Comparison of ENCODE assay signal across 10 cellular contexts in genomic region chr20:21520702-21521595, GRCh38. TPM values are rescaled to one million over a fixed set of nuclear protein-coding genes. Genes with fewer than 3 reads are reported as not detected.
DNase-seq lines count a peak whose midpoint lies in the region; ATAC-seq, FAIRE-seq and TF ChIP-seq lines count a peak whose summit lies in the region.
"Had no signal": no experiment of that assay in that cellular context is flagged by ENCODE, and none has a peak within 500 bp of the region (broad histone marks: within the 10 kb centered on the region; RNA-seq: fewer than 3 reads in every experiment).

No MANE protein-coding gene starts in this region.

- CTCF ChIA-PET in A549 (lab: Yijun Ruan, JAX) (interaction anchor here (0.7 to 8.2 kb wide), 7 partner anchors 14 to 661 kb away, joined by 3 to 86 read pairs (median 4); no protein-coding TSS in a partner anchor), WTC11 (lab: Charles Lee) (interaction anchor here (0.7 to 6.2 kb wide), 23 partner anchors 7 to 700 kb away, joined by 3 to 88 read pairs (median 5); partner anchors contain the start of genes NKX2-2 and PAX1)

- POLR2A ChIA-PET in A549 (lab: Yijun Ruan, JAX), result no interaction called here
- POLR2A ChIA-PET in WTC11 (lab: Charles Lee), result no interaction called here

- H3K4me3 Mint-ChIP-seq in WTC11, result peak overlapping the region; percentile 69

- no peaks in the 10 kb centered on the region for H3K36me3 Mint-ChIP-seq in WTC11

- H3K4me3 ChIP-seq in A549 (no peak overlapping the region), iPS-18a (ENCODE audit: low read length) (peak overlapping the region; percentile 39)

- no peak for TF ChIP-seq POLR2A in A549 (IDR thresholded peaks at IDR 0.05; ENCODE audit: low read length)

- no peak overlapping the region for H3K27ac Mint-ChIP-seq in WTC11

- peak in 1 of 2 experiments; percentile 24; a peak in 2 of 6 replicates for ATAC-seq in A549
- ATAC-seq in WTC11, result peak; percentile 43
- ATAC-seq in GM21717 (IDR thresholded peaks at IDR 0.05; ENCODE audit: unreplicated experiment), result no peak

- no peak for FAIRE-seq in A549 (lab: Jason Lieb, UNC)

- peaks cover 96% of the 10 kb centered on the region for H3K27me3 Mint-ChIP-seq in WTC11 (ENCODE audit: low read depth)

- peak in 1 of 2 experiments; percentile 17; a peak in 1 of 5 replicates for TF ChIP-seq RAD21 in A549 (conservative IDR thresholded peaks at IDR 0.05 in 1 of 2, IDR thresholded peaks at IDR 0.05 in 1 of 2)

- no peak for TF ChIP-seq EP300 in A549 (IDR thresholded peaks at IDR 0.05)

- H3K9ac ChIP-seq in iPS-18a (ENCODE audit: low read length), result no peak overlapping the region

- 43% methylated on average over 49 of the region's 53 CpGs for WGBS in A549 (ENCODE audit: missing lambda C conversion rate)

- H3K27me3 ChIP-seq in iPS-18a (ENCODE audit: control insufficient read depth, insufficient read depth, low read length), result peaks cover 100% of the 10 kb centered on the region

- H3K27ac ChIP-seq in A549, result no peak overlapping the region
- H3K27ac ChIP-seq in iPS-18a (ENCODE audit: low read length), result no peak overlapping the region
- H3K27ac ChIP-seq: brain microvascular endothelial cell had no signal

- no peak overlapping the region; the same call in 2 of the 3 replicates for H3K4me2 ChIP-seq in A549

- peaks cover 71% of the 10 kb centered on the region for H3K4me1 Mint-ChIP-seq in WTC11

- H3K4me1 ChIP-seq in A549 (peaks cover 5% of the 10 kb centered on the region; the same call in 1 of the 3 replicates), iPS-18a (ENCODE audit: control insufficient read depth, low read depth, low read length) (peaks cover 36% of the 10 kb centered on the region)

- DNase-seq in A549 (ENCODE audit: low read depth in 1 of 2, low spot score in 1 of 2) (no peak), ELF-1 (ENCODE audit: low read depth, low spot score) (peak; percentile 73), WTC11 (ENCODE audit: low spot score) (peak; percentile 70), activated gamma-delta T cell (lab: John Stamatoyannopoulos, UW) (no peak), DMS153 treated with DMSO at 0.1 percent for 48 hours (lab: John Stamatoyannopoulos, UW; ENCODE audit: unreplicated experiment) (no peak), NCI-H2227 (lab: John Stamatoyannopoulos, UW; ENCODE audit: unreplicated experiment) (no peak)
- DNase-seq: brain microvascular endothelial cell had no signal

- no peaks in the 10 kb centered on the region for H3K9me3 ChIP-seq in A549
- no peaks in the 10 kb centered on the region for H3K9me3 ChIP-seq in iPS-18a (ENCODE audit: control insufficient read depth, low read depth, low read length)

- no peaks in the 10 kb centered on the region for H3K36me3 ChIP-seq in iPS-18a (ENCODE audit: control insufficient read depth, low read depth, low read length)
- H3K36me3 ChIP-seq: brain microvascular endothelial cell had no signal

- TF ChIP-seq CTCF in A549 (IDR thresholded peaks at IDR 0.05) (no peak), WTC11 (IDR thresholded peaks at IDR 0.05) (no peak)

- H3K9me3 Mint-ChIP-seq in WTC11, result no peaks in the 10 kb centered on the region

TF ChIP-seq in A549, 52 proteins besides CTCF, POLR2A, EP300 and RAD21:
- TF ChIP-seq, protein P1, sequence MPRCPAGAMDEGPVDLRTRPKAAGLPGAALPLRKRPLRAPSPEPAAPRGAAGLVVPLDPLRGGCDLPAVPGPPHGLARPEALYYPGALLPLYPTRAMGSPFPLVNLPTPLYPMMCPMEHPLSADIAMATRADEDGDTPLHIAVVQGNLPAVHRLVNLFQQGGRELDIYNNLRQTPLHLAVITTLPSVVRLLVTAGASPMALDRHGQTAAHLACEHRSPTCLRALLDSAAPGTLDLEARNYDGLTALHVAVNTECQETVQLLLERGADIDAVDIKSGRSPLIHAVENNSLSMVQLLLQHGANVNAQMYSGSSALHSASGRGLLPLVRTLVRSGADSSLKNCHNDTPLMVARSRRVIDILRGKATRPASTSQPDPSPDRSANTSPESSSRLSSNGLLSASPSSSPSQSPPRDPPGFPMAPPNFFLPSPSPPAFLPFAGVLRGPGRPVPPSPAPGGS (IDR thresholded peaks at IDR 0.05), result no peak
- TF ChIP-seq HDAC2 (IDR thresholded peaks at IDR 0.05) (0 out of 2 replicates have a peak, but pooled peaks have one; percentile 7), RFX5 (IDR thresholded peaks at IDR 0.05) (no peak)

TF ChIP-seq in WTC11, 78 proteins besides CTCF, POLR2A, EP300 and RAD21:
- 0 out of 2 replicates have a peak, but pooled peaks have one; percentile 23 for TF ChIP-seq ZNF423 (CRISPR knock-in tag; IDR thresholded peaks at IDR 0.05)
- TF ChIP-seq, protein P2, sequence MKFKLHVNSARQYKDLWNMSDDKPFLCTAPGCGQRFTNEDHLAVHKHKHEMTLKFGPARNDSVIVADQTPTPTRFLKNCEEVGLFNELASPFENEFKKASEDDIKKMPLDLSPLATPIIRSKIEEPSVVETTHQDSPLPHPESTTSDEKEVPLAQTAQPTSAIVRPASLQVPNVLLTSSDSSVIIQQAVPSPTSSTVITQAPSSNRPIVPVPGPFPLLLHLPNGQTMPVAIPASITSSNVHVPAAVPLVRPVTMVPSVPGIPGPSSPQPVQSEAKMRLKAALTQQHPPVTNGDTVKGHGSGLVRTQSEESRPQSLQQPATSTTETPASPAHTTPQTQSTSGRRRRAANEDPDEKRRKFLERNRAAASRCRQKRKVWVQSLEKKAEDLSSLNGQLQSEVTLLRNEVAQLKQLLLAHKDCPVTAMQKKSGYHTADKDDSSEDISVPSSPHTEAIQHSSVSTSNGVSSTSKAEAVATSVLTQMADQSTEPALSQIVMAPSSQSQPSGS (CRISPR knock-in tag; IDR thresholded peaks at IDR 0.05; ENCODE audit: borderline replicate concordance, low read depth), result no peak

RNA-seq across cellular contexts. Expression of gene NKX2-2, which starts 7.1 kb away (rescaled TPM):
- not detected in 2 replicates for polyA plus RNA-seq in A549 (2011; rRNA removed)
- polyA plus RNA-seq in A549 (2012; cell fraction: cytosol; rRNA removed), result not detected in 2 replicates
- polyA plus RNA-seq in A549 (2012; cell fraction: nucleus; rRNA removed), result not detected in 2 replicates
- not detected in 3 replicates for polyA plus RNA-seq in A549 (2017; fragmentation: RNase III; extraction: RNeasy Plus Mini Kit Qiagen cat#74134 plus additional on column Dnase treatment)
- polyA minus RNA-seq in A549 (2011; rRNA and poly(A)+ RNA removed), result not detected in 2 replicates
- total RNA-seq in WTC11 (2021), result not detected in 3 replicates
- total RNA-seq: liver had no signal
- polyA plus RNA-seq: liver had no signal

Comparison
In these comparisons a context has a peak if more than half of its experiments do, and no peak if none do; other contexts are left out.
1. DNase-seq: peak in ELF-1 (single experiment) and WTC11 (single experiment); none in A549 (0 of 2), activated gamma-delta T cell (single experiment), DMS153 treated with DMSO at 0.1 percent for 48 hours (single experiment) and NCI-H2227 (single experiment).